Comparison of ENCODE assay signal across 13 cellular contexts in the genomic region with DNA sequence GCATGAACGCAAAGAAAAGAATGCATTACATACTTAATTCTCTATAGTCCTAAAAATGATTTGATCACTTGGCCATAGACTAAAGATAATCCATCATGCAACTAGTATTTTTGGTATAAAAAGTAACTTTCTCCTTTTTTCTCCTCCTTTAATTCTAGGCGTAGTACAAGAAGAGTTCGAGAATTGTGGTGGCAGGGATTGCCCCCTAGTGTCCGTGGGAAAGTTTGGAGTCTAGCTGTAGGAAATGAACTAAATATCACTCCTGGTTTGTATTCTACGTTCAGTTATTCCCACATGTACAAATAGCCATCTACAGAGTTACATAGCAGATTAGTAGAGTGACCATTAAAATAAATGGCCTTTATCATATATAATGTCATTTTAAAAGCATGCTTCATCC. TPM values are rescaled to one million over a fixed set of nuclear protein-coding genes. Genes with fewer than 3 reads are reported as not detected.
DNase-seq lines count a peak whose midpoint lies in the region; ATAC-seq and TF ChIP-seq lines count a peak whose summit lies in the region.
"Had no signal": no experiment of that assay in that cellular context is flagged by ENCODE, and none has a peak within 500 bp of the region (broad histone marks: within the 10 kb centered on the region; RNA-seq: fewer than 3 reads in every experiment).

No MANE protein-coding gene starts in this region.

- H2AFZ ChIP-seq in PC-3 (ENCODE audit: low read length) = no peak overlapping the region
- H2AFZ ChIP-seq in fibroblast of lung (ENCODE audit: low read length) = no peak overlapping the region

- H3K4me1 Mint-ChIP-seq in MCF 10A (ENCODE audit: insufficient read depth, unreplicated experiment) (peaks cover 5% of the 10 kb centered on the region), type B pancreatic cell (ENCODE audit: unreplicated experiment) (no peaks in the 10 kb centered on the region)
- no peaks in the 10 kb centered on the region for H3K4me1 Mint-ChIP-seq in CD4-positive, alpha-beta memory T cell
- H3K4me1 Mint-ChIP-seq in CD4-positive, alpha-beta T cell (ENCODE audit: low read depth) = no peaks in the 10 kb centered on the region

- ATAC-seq in PC-3 = no peak
- no peak for ATAC-seq in CD4-positive, alpha-beta T cell (ENCODE audit: poor library complexity)
- ATAC-seq: activated CD8-positive, alpha-beta T cell treated with anti-CD3 and anti-CD28 coated beads, Interleukin-2, amount 10 ng/mL, durations not matched to agents 7 days and 5 days had no signal

- no peak for TF ChIP-seq CTCF in MCF 10A (IDR thresholded peaks at IDR 0.05; ENCODE audit: unreplicated experiment)
- no peak for TF ChIP-seq CTCF in breast epithelium (IDR thresholded peaks at IDR 0.05)
- TF ChIP-seq CTCF in PC-3 (conservative IDR thresholded peaks at IDR 0.05; ENCODE audit: low read depth, low read length) = peak; percentile 59
- TF ChIP-seq CTCF in fibroblast of lung (conservative IDR thresholded peaks at IDR 0.05 in 1 of 2, IDR thresholded peaks at IDR 0.05 in 1 of 2; ENCODE audit: low read depth in 1 of 2, low read length in 2 of 2) = peak; percentile 37 to 57
- peak; percentile 68 for TF ChIP-seq CTCF in type B pancreatic cell (conservative IDR thresholded peaks at IDR 0.05)
- TF ChIP-seq CTCF in CD4-positive, alpha-beta T cell (IDR thresholded peaks at IDR 0.05) = no peak

- no peaks in the 10 kb centered on the region for H3K9me3 Mint-ChIP-seq in MCF 10A (ENCODE audit: unreplicated experiment)
- no peaks in the 10 kb centered on the region for H3K9me3 Mint-ChIP-seq in type B pancreatic cell
- no peaks in the 10 kb centered on the region for H3K9me3 Mint-ChIP-seq in CD4-positive, alpha-beta memory T cell
- no peaks in the 10 kb centered on the region for H3K9me3 Mint-ChIP-seq in CD4-positive, alpha-beta T cell

- H3K36me3 ChIP-seq in breast epithelium (peaks cover 6% of the 10 kb centered on the region), PC-3 (ENCODE audit: low read depth, low read length) (no peaks in the 10 kb centered on the region), fibroblast of lung (ENCODE audit: control insufficient read depth, insufficient read depth, low read length) (no peaks in the 10 kb centered on the region)
- no peaks in the 10 kb centered on the region for H3K36me3 ChIP-seq in CD4-positive, alpha-beta memory T cell (ENCODE audit: insufficient read depth, low read length)

- H3K4me1 ChIP-seq in breast epithelium (no peaks in the 10 kb centered on the region), PC-3 (ENCODE audit: insufficient read depth, low read length) (no peaks in the 10 kb centered on the region), fibroblast of lung (ENCODE audit: control insufficient read depth, extremely low read depth, insufficient read depth, low read length) (no peaks in the 10 kb centered on the region)
- no peaks in the 10 kb centered on the region for H3K4me1 ChIP-seq in CD4-positive, alpha-beta memory T cell (ENCODE audit: insufficient read depth, low read length)

- H3K4me3 ChIP-seq in breast epithelium = no peak overlapping the region
- no peak overlapping the region for H3K4me3 ChIP-seq in PC-3 (ENCODE audit: low read length)
- no peak overlapping the region for H3K4me3 ChIP-seq in fibroblast of lung (replicated peaks in 1 of 4; ENCODE audit: control extremely low read depth in 1 of 4, insufficient read depth in 1 of 4, low read depth in 3 of 4, low read length in 4 of 4)
- H3K4me3 ChIP-seq in CD4-positive, alpha-beta memory T cell (ENCODE audit: low read length in 2 of 2) = no peak overlapping the region
- H3K4me3 ChIP-seq: lung had no signal

- no peaks in the 10 kb centered on the region for H3K9me2 ChIP-seq in PC-3 (replicated peaks; ENCODE audit: low read length)

- peak; percentile 11 for DNase-seq in MCF 10A (ENCODE audit: unreplicated experiment)
- no peak for DNase-seq in breast epithelium (ENCODE audit: low spot score in 2 of 2)
- DNase-seq in PC-3 = peak; percentile 5
- DNase-seq in fibroblast of lung (ENCODE audit: low read depth in 2 of 2) = peak in 1 of 2 donors; percentile 9
- DNase-seq in type B pancreatic cell (ENCODE audit: extremely low spot score, unreplicated experiment) = no peak
- no peak for DNase-seq in CD4-positive, alpha-beta memory T cell
- DNase-seq in T-helper 9 cell = no peak
- no peak for DNase-seq in CD4-positive, alpha-beta T cell
- DNase-seq: activated CD8-positive, alpha-beta T cell treated with anti-CD3 and anti-CD28 coated beads, Interleukin-2, amount 10 ng/mL, durations not matched to agents 7 days and 5 days; C1 segment of cervical spinal cord; cortex of kidney; NCI-H526 treated with DMSO at 0.1 percent for 48 hours had no signal

- POLR2A ChIA-PET in MCF 10A (lab: Yijun Ruan, JAX) (interaction anchor here (0.6 kb wide), 1 partner anchor 676 kb away, joined by 3 read pairs; no protein-coding TSS in a partner anchor), PC-3 (lab: Charles Lee; ENCODE audit: unreplicated experiment) (no interaction called here)
- POLR2A ChIA-PET in CD4-positive, alpha-beta memory T cell (lab: Charles Lee; ENCODE audit: partially characterized antibody) = no interaction called here
- POLR2A ChIA-PET in CD4-positive, alpha-beta T cell (lab: Charles Lee) = no interaction called here

- no peak overlapping the region for H3K4me3 Mint-ChIP-seq in MCF 10A (ENCODE audit: unreplicated experiment)
- H3K4me3 Mint-ChIP-seq in type B pancreatic cell = no peak overlapping the region
- H3K4me3 Mint-ChIP-seq in CD4-positive, alpha-beta memory T cell = no peak overlapping the region
- no peak overlapping the region for H3K4me3 Mint-ChIP-seq in CD4-positive, alpha-beta T cell
- H3K4me3 Mint-ChIP-seq: activated CD8-positive, alpha-beta T cell treated with anti-CD3 and anti-CD28 coated beads, Interleukin-2, amount 10 ng/mL, durations not matched to agents 7 days and 5 days had no signal

- H3K27me3 Mint-ChIP-seq in MCF 10A (ENCODE audit: insufficient read depth, unreplicated experiment) (no peaks in the 10 kb centered on the region), type B pancreatic cell (no peaks in the 10 kb centered on the region)
- peaks cover 1 to 2% of the 10 kb centered on the region in 2 donors for H3K27me3 Mint-ChIP-seq in CD4-positive, alpha-beta memory T cell
- H3K27me3 Mint-ChIP-seq in CD4-positive, alpha-beta T cell = peaks cover 6% of the 10 kb centered on the region

- CTCF ChIA-PET in MCF 10A (lab: Yijun Ruan, JAX) (no interaction called here), PC-3 (lab: Charles Lee) (interaction anchor here (0.7 kb wide), 2 partner anchors 46 to 221 kb away, joined by 3 to 4 read pairs; no protein-coding TSS in a partner anchor)
- CTCF ChIA-PET in CD4-positive, alpha-beta memory T cell (lab: Charles Lee; ENCODE audit: partially characterized antibody) = no interaction called here
- CTCF ChIA-PET in CD4-positive, alpha-beta T cell (lab: Charles Lee) = no interaction called here

- no peak overlapping the region for H3K9ac ChIP-seq in PC-3 (ENCODE audit: low read length)
- H3K9ac ChIP-seq in fibroblast of lung (ENCODE audit: insufficient read depth, low read length) = no peak overlapping the region

- H3K36me3 Mint-ChIP-seq in MCF 10A (ENCODE audit: insufficient read depth, unreplicated experiment) (peaks cover 6% of the 10 kb centered on the region), type B pancreatic cell (peaks cover 4% of the 10 kb centered on the region)
- no peaks in the 10 kb centered on the region for H3K36me3 Mint-ChIP-seq in CD4-positive, alpha-beta memory T cell
- H3K36me3 Mint-ChIP-seq in CD4-positive, alpha-beta T cell (ENCODE audit: low read depth) = no peaks in the 10 kb centered on the region

- H3K27ac Mint-ChIP-seq in MCF 10A (ENCODE audit: low read depth, unreplicated experiment) (no peak overlapping the region), type B pancreatic cell (no peak overlapping the region)
- no peak overlapping the region for H3K27ac Mint-ChIP-seq in CD4-positive, alpha-beta memory T cell
- no peak overlapping the region for H3K27ac Mint-ChIP-seq in CD4-positive, alpha-beta T cell
- H3K27ac Mint-ChIP-seq: activated CD8-positive, alpha-beta T cell treated with anti-CD3 and anti-CD28 coated beads, Interleukin-2, amount 10 ng/mL, durations not matched to agents 7 days and 5 days had no signal

- H3F3A ChIP-seq in PC-3 (ENCODE audit: low read length, unreplicated experiment) = no peaks in the 10 kb centered on the region

- H3K4me2 ChIP-seq in PC-3 (ENCODE audit: low read length) (no peak overlapping the region), fibroblast of lung (ENCODE audit: extremely low read depth, insufficient read depth, low read length) (no peak overlapping the region)

- H3K9me3 ChIP-seq in breast epithelium = no peaks in the 10 kb centered on the region
- H3K9me3 ChIP-seq in PC-3 (ENCODE audit: low read length) = no peaks in the 10 kb centered on the region
- H3K9me3 ChIP-seq in fibroblast of lung (ENCODE audit: control insufficient read depth, insufficient read depth, low read depth, low read length) = no peaks in the 10 kb centered on the region
- no peaks in the 10 kb centered on the region for H3K9me3 ChIP-seq in CD4-positive, alpha-beta memory T cell (ENCODE audit: control insufficient read depth in 1 of 2, low read length in 2 of 2)
- H3K9me3 ChIP-seq in CD4-positive, alpha-beta T cell (ENCODE audit: control insufficient read depth, low read length) = no peaks in the 10 kb centered on the region

- H3K79me2 ChIP-seq in PC-3 (ENCODE audit: low read length) (no peaks in the 10 kb centered on the region), fibroblast of lung (ENCODE audit: control insufficient read depth, insufficient read depth, low read length) (no peaks in the 10 kb centered on the region)

- H4K20me1 ChIP-seq in PC-3 (ENCODE audit: low read length) = no peaks in the 10 kb centered on the region
- no peaks in the 10 kb centered on the region for H4K20me1 ChIP-seq in fibroblast of lung (ENCODE audit: control insufficient read depth, extremely low read depth, insufficient read depth, low read length)

- intact Hi-C loops in MCF 10A (cut with micrococcal nuclease) = no loop called here
- intact Hi-C loops in breast epithelium (cut with DNase I; ENCODE audit: low total_unique reads) = no loop called here
- intact Hi-C loops in PC-3 (cut with micrococcal nuclease) = no loop called here
- intact Hi-C loops in CD4-positive, alpha-beta memory T cell (cut with micrococcal nuclease) = no loop called here
- intact Hi-C loops in CD4-positive, alpha-beta T cell (cut with DNase I, micrococcal nuclease) = no loop called here

- H3K27me3 ChIP-seq in breast epithelium (no peaks in the 10 kb centered on the region), PC-3 (ENCODE audit: low read length) (no peaks in the 10 kb centered on the region), fibroblast of lung (ENCODE audit: control insufficient read depth, insufficient read depth, low read length) (no peaks in the 10 kb centered on the region)
- no peaks in the 10 kb centered on the region for H3K27me3 ChIP-seq in CD4-positive, alpha-beta memory T cell (ENCODE audit: insufficient read depth, low read length)
- H3K27me3 ChIP-seq in CD4-positive, alpha-beta T cell (ENCODE audit: control insufficient read depth, insufficient read depth, low read length) = no peaks in the 10 kb centered on the region

- H3K27ac ChIP-seq in breast epithelium = no peak overlapping the region
- no peak overlapping the region for H3K27ac ChIP-seq in PC-3 (ENCODE audit: low read length)
- no peak overlapping the region for H3K27ac ChIP-seq in fibroblast of lung (ENCODE audit: insufficient read depth, low read length)
- H3K27ac ChIP-seq in CD4-positive, alpha-beta memory T cell (ENCODE audit: low read depth, low read length) = no peak overlapping the region
- no peak overlapping the region for H3K27ac ChIP-seq in CD4-positive, alpha-beta T cell (ENCODE audit: low read depth, low read length)

- no TSS peak for BruUV-seq in MCF 10A (replicated peaks; lab: Mats Ljungman, UMichigan)
- BruUV-seq in PC-3 (replicated peaks; lab: Mats Ljungman, UMichigan) = no TSS peak

- TF ChIP-seq POLR2A in breast epithelium (IDR thresholded peaks at IDR 0.05) = no peak

RNA-seq across cellular contexts. Expression of gene HELLS, which starts 45.5 kb away (rescaled TPM):
- total RNA-seq in MCF 10A (2022) = 12.1 and 31.4 TPM in 2 replicates
- total RNA-seq in breast epithelium = 1 to 10 TPM; 1.8 to 9.8 (median 7.5) TPM
- 86.3 and 98.0 TPM in 2 replicates for total RNA-seq in PC-3 (2014; rRNA removed)
- total RNA-seq in fibroblast of lung = 3.9 and 5.6 TPM in 2 replicates
- 18.3 and 43.9 TPM in 2 replicates for polyA plus RNA-seq in fibroblast of lung
- polyA plus RNA-seq in fibroblast of lung (2012) = 6.1 and 16.1 TPM in 2 replicates
- polyA minus RNA-seq in fibroblast of lung (ENCODE audit: low replicate concordance) = 3.7 and 5.0 TPM in 2 replicates
- 46.2 and 102 TPM in 2 replicates for total RNA-seq in type B pancreatic cell (ENCODE audit: low replicate concordance)
- total RNA-seq in CD4-positive, alpha-beta memory T cell = 10 to 100 TPM; 14.4 to 16.3 TPM
- 10 to 100 TPM in 1 of 2 donors, 1 to 10 TPM in 1; 3.0 to 11.8 TPM for polyA plus RNA-seq in CD4-positive, alpha-beta memory T cell
- total RNA-seq in CD4-positive, alpha-beta T cell = 10 to 100 TPM in 1 of 2 experiments, 1 to 10 TPM in 1; 9.5 to 10.3 TPM

Comparison
In these comparisons a context has a peak if more than half of its experiments do, and no peak if none do; other contexts are left out.
1. DNase-seq: peak in MCF 10A (single experiment) and PC-3 (single experiment); none in breast epithelium (0 of 2), type B pancreatic cell (single experiment), CD4-positive, alpha-beta memory T cell (0 of 5), T-helper 9 cell (single experiment) and CD4-positive, alpha-beta T cell (0 of 10).
2. CTCF ChIP-seq: peak in PC-3 (single experiment), fibroblast of lung (2 of 2) and type B pancreatic cell (single experiment); none in MCF 10A (single experiment), breast epithelium (0 of 3) and CD4-positive, alpha-beta T cell (single experiment).